ENCODE assay signal across 1 cellular context in the genomic region with DNA sequence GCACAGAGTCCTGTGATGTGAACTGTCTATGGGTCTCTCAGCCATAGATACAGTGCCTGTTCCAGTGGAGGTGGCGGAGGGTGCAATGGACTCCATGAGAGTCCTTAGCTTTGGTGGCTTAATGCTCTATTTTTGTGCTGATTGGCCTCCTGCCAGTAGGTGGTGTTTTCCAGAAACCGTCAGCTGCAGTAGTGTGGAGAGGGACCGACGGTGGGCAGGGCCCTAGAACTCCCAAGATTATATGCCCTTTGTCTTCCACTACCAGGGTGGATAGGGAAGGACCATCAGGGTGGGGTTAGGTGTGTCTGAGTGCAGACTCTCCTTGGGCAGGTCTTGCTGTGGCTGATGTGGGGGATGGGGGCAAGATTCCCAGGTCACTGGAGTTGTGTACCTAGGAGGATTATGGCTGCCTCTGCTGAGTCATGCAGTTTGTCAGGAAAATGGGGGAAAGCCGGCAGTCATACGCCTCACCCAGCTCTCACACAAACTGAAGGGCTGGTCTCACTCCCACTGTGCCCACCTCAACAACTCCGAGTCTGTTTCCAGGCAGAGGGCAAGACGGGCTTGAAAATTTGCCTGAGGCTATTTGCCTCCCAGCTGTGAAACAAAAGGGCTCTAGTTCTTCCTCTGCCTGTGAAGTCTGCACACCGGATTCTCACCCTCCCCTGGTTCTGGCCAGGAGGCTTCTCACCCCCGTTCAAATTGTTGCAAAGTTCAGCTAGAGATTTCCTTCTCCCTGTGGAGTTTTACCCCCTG.
A peak's percentile ranks its signal among the peaks of the same experiment; 100 is the strongest.
TF ChIP-seq lines count a peak whose summit lies in the region.

No MANE protein-coding gene starts in this region.

TF ChIP-seq in HepG2, 621 proteins besides CTCF, POLR2A, EP300 and RAD21 (continued from another document):
- TF ChIP-seq, protein P1, sequence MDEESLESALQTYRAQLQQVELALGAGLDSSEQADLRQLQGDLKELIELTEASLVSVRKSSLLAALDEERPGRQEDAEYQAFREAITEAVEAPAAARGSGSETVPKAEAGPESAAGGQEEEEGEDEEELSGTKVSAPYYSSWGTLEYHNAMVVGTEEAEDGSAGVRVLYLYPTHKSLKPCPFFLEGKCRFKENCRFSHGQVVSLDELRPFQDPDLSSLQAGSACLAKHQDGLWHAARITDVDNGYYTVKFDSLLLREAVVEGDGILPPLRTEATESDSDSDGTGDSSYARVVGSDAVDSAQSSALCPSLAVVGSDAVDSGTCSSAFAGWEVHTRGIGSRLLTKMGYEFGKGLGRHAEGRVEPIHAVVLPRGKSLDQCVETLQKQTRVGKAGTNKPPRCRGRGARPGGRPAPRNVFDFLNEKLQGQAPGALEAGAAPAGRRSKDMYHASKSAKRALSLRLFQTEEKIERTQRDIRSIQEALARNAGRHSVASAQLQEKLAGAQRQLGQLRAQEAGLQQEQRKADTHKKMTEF (CRISPR knock-in tag; IDR thresholded peaks at IDR 0.05): no peak
- no peak for TF ChIP-seq ERF (CRISPR knock-in tag; IDR thresholded peaks at IDR 0.05)
- TF ChIP-seq, protein P2, sequence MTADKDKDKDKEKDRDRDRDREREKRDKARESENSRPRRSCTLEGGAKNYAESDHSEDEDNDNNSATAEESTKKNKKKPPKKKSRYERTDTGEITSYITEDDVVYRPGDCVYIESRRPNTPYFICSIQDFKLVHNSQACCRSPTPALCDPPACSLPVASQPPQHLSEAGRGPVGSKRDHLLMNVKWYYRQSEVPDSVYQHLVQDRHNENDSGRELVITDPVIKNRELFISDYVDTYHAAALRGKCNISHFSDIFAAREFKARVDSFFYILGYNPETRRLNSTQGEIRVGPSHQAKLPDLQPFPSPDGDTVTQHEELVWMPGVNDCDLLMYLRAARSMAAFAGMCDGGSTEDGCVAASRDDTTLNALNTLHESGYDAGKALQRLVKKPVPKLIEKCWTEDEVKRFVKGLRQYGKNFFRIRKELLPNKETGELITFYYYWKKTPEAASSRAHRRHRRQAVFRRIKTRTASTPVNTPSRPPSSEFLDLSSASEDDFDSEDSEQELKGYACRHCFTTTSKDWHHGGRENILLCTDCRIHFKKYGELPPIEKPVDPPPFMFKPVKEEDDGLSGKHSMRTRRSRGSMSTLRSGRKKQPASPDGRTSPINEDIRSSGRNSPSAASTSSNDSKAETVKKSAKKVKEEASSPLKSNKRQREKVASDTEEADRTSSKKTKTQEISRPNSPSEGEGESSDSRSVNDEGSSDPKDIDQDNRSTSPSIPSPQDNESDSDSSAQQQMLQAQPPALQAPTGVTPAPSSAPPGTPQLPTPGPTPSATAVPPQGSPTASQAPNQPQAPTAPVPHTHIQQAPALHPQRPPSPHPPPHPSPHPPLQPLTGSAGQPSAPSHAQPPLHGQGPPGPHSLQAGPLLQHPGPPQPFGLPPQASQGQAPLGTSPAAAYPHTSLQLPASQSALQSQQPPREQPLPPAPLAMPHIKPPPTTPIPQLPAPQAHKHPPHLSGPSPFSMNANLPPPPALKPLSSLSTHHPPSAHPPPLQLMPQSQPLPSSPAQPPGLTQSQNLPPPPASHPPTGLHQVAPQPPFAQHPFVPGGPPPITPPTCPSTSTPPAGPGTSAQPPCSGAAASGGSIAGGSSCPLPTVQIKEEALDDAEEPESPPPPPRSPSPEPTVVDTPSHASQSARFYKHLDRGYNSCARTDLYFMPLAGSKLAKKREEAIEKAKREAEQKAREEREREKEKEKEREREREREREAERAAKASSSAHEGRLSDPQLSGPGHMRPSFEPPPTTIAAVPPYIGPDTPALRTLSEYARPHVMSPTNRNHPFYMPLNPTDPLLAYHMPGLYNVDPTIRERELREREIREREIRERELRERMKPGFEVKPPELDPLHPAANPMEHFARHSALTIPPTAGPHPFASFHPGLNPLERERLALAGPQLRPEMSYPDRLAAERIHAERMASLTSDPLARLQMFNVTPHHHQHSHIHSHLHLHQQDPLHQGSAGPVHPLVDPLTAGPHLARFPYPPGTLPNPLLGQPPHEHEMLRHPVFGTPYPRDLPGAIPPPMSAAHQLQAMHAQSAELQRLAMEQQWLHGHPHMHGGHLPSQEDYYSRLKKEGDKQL (CRISPR knock-in tag; IDR thresholded peaks at IDR 0.05; ENCODE audit: low read depth): no peak
- TF ChIP-seq, protein P3, sequence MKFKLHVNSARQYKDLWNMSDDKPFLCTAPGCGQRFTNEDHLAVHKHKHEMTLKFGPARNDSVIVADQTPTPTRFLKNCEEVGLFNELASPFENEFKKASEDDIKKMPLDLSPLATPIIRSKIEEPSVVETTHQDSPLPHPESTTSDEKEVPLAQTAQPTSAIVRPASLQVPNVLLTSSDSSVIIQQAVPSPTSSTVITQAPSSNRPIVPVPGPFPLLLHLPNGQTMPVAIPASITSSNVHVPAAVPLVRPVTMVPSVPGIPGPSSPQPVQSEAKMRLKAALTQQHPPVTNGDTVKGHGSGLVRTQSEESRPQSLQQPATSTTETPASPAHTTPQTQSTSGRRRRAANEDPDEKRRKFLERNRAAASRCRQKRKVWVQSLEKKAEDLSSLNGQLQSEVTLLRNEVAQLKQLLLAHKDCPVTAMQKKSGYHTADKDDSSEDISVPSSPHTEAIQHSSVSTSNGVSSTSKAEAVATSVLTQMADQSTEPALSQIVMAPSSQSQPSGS (CRISPR knock-in tag; IDR thresholded peaks at IDR 0.05): no peak
- TF ChIP-seq RFXANK (CRISPR knock-in tag; IDR thresholded peaks at IDR 0.05): no peak
- TF ChIP-seq, protein P4, sequence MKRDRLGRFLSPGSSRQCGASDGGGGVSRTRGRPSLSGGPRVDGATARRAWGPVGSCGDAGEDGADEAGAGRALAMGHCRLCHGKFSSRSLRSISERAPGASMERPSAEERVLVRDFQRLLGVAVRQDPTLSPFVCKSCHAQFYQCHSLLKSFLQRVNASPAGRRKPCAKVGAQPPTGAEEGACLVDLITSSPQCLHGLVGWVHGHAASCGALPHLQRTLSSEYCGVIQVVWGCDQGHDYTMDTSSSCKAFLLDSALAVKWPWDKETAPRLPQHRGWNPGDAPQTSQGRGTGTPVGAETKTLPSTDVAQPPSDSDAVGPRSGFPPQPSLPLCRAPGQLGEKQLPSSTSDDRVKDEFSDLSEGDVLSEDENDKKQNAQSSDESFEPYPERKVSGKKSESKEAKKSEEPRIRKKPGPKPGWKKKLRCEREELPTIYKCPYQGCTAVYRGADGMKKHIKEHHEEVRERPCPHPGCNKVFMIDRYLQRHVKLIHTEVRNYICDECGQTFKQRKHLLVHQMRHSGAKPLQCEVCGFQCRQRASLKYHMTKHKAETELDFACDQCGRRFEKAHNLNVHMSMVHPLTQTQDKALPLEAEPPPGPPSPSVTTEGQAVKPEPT (CRISPR knock-in tag; IDR thresholded peaks at IDR 0.05; ENCODE audit: low read depth): no peak
- TF ChIP-seq DMAP1 (CRISPR knock-in tag; IDR thresholded peaks at IDR 0.05): peak; percentile 25; the same call in 1 of the 2 replicates
- TF ChIP-seq GABPB1 (CRISPR knock-in tag; IDR thresholded peaks at IDR 0.05): peak; percentile 21; the same call in 1 of the 2 replicates
- TF ChIP-seq, protein P5, sequence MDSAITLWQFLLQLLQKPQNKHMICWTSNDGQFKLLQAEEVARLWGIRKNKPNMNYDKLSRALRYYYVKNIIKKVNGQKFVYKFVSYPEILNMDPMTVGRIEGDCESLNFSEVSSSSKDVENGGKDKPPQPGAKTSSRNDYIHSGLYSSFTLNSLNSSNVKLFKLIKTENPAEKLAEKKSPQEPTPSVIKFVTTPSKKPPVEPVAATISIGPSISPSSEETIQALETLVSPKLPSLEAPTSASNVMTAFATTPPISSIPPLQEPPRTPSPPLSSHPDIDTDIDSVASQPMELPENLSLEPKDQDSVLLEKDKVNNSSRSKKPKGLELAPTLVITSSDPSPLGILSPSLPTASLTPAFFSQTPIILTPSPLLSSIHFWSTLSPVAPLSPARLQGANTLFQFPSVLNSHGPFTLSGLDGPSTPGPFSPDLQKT (CRISPR knock-in tag; IDR thresholded peaks at IDR 0.05; ENCODE audit: borderline replicate concordance): no peak
- no peak for TF ChIP-seq TBP (CRISPR knock-in tag; IDR thresholded peaks at IDR 0.05)
- TF ChIP-seq KDM1A (CRISPR knock-in tag; IDR thresholded peaks at IDR 0.05): no peak
- no peak for TF ChIP-seq HNRNPK (IDR thresholded peaks at IDR 0.05; ENCODE audit: low read depth, low read length, poor library complexity, severe bottlenecking)
- TF ChIP-seq REXO4 (CRISPR knock-in tag; IDR thresholded peaks at IDR 0.05; ENCODE audit: borderline replicate concordance): no peak
- no peak for TF ChIP-seq ZNF747 (CRISPR knock-in tag; IDR thresholded peaks at IDR 0.05; ENCODE audit: borderline replicate concordance)
- no peak for TF ChIP-seq NBN (conservative IDR thresholded peaks at IDR 0.05)
- no peak for TF ChIP-seq FLYWCH1 (CRISPR knock-in tag; IDR thresholded peaks at IDR 0.05)
- TF ChIP-seq ZNF772 (CRISPR knock-in tag; IDR thresholded peaks at IDR 0.05): peak; percentile 40; the same call in 1 of the 2 replicates
- TF ChIP-seq KMT2B (CRISPR knock-in tag; IDR thresholded peaks at IDR 0.05): no peak
- TF ChIP-seq SIN3A (IDR thresholded peaks at IDR 0.05; ENCODE audit: borderline replicate concordance, low read depth, low read length): no peak
- no peak for TF ChIP-seq GABPA (IDR thresholded peaks at IDR 0.05; ENCODE audit: low read depth, low read length)
- TF ChIP-seq GABPA (CRISPR knock-in tag; IDR thresholded peaks at IDR 0.05; ENCODE audit: low read depth): no peak
- no peak for TF ChIP-seq FOXM1 (CRISPR knock-in tag; IDR thresholded peaks at IDR 0.05)
- no peak for TF ChIP-seq ZNF550 (CRISPR knock-in tag; IDR thresholded peaks at IDR 0.05; ENCODE audit: borderline replicate concordance)
- TF ChIP-seq ETV6 (CRISPR knock-in tag; conservative IDR thresholded peaks at IDR 0.05): no peak
- TF ChIP-seq ZNF678 (CRISPR knock-in tag; IDR thresholded peaks at IDR 0.05): no peak
- TF ChIP-seq, protein P6, sequence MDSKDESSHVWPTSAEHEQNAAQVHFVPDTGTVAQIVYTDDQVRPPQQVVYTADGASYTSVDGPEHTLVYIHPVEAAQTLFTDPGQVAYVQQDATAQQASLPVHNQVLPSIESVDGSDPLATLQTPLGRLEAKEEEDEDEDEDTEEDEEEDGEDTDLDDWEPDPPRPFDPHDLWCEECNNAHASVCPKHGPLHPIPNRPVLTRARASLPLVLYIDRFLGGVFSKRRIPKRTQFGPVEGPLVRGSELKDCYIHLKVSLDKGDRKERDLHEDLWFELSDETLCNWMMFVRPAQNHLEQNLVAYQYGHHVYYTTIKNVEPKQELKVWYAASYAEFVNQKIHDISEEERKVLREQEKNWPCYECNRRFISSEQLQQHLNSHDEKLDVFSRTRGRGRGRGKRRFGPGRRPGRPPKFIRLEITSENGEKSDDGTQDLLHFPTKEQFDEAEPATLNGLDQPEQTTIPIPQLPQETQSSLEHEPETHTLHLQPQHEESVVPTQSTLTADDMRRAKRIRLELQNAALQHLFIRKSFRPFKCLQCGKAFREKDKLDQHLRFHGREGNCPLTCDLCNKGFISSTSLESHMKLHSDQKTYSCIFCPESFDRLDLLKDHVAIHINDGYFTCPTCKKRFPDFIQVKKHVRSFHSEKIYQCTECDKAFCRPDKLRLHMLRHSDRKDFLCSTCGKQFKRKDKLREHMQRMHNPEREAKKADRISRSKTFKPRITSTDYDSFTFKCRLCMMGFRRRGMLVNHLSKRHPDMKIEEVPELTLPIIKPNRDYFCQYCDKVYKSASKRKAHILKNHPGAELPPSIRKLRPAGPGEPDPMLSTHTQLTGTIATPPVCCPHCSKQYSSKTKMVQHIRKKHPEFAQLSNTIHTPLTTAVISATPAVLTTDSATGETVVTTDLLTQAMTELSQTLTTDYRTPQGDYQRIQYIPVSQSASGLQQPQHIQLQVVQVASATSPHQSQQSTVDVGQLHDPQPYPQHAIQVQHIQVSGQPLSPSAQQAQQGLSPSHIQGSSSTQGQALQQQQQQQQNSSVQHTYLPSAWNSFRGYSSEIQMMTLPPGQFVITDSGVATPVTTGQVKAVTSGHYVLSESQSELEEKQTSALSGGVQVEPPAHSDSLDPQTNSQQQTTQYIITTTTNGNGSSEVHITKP (CRISPR knock-in tag; IDR thresholded peaks at IDR 0.05; ENCODE audit: low read depth): no peak
- TF ChIP-seq, protein P7, sequence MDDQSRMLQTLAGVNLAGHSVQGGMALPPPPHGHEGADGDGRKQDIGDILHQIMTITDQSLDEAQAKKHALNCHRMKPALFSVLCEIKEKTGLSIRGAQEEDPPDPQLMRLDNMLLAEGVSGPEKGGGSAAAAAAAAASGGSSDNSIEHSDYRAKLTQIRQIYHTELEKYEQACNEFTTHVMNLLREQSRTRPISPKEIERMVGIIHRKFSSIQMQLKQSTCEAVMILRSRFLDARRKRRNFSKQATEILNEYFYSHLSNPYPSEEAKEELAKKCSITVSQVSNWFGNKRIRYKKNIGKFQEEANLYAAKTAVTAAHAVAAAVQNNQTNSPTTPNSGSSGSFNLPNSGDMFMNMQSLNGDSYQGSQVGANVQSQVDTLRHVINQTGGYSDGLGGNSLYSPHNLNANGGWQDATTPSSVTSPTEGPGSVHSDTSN (CRISPR knock-in tag; IDR thresholded peaks at IDR 0.05; ENCODE audit: borderline replicate concordance): no peak
- no peak for TF ChIP-seq KMT2A (CRISPR knock-in tag; IDR thresholded peaks at IDR 0.05)
